20 cellular contexts compared by ENCODE assay signal in genomic region chr4:81429607-81430006, GRCh38. TPM values are rescaled to one million over a fixed set of nuclear protein-coding genes. Genes with fewer than 3 reads are reported as not detected.
DNase-seq lines count a peak whose midpoint lies in the region; ATAC-seq and TF ChIP-seq lines count a peak whose summit lies in the region.
"Had no signal": no experiment of that assay in that cellular context is flagged by ENCODE, and none has a peak within 500 bp of the region (broad histone marks: within the 10 kb centered on the region; RNA-seq: fewer than 3 reads in every experiment).

No MANE protein-coding gene starts in this region.

- TF ChIP-seq CTCF in right atrium auricular region (IDR thresholded peaks at IDR 0.05) (no peak), endothelial cell (IDR thresholded peaks at IDR 0.05; ENCODE audit: unreplicated experiment) (no peak), upper lobe of right lung (IDR thresholded peaks at IDR 0.05) (no peak)

- H3K18ac ChIP-seq in neuronal stem cell (ENCODE audit: low read length) = peak overlapping the region; percentile 87

- ATAC-seq in Right ventricle myocardium inferior (no peak), upper lobe of right lung (peak; percentile 41), GM21447 (IDR thresholded peaks at IDR 0.05; ENCODE audit: unreplicated experiment) (no peak), GM18519 (IDR thresholded peaks at IDR 0.05; ENCODE audit: low FRiP score, unreplicated experiment) (no peak)
- ATAC-seq: HCT116 had no signal

- H4K8ac ChIP-seq in neuronal stem cell (ENCODE audit: low read depth, low read length) = peak overlapping the region; percentile 87

- H3K36me3 ChIP-seq in right atrium auricular region = peaks cover 46% of the 10 kb centered on the region
- H3K36me3 ChIP-seq in neuronal stem cell (replicated peaks in 1 of 2; ENCODE audit: control insufficient read depth in 2 of 2, insufficient read depth in 2 of 2, low read length in 2 of 2) = peaks cover 0 to 2% of the 10 kb centered on the region in 2 donors
- peaks cover 93% of the 10 kb centered on the region for H3K36me3 ChIP-seq in upper lobe of right lung

- no CpG with 5 or more reads among the region's 25 CpGs for WGBS in neuronal stem cell (ENCODE audit: extremely low coverage in 2 of 2, insufficient read length in 2 of 2, insufficient replicate concordance in 1 of 2), 2 donors

- H3K9me3 ChIP-seq in right atrium auricular region = no peaks in the 10 kb centered on the region
- peaks cover 0 to 2% of the 10 kb centered on the region in 2 donors for H3K9me3 ChIP-seq in neuronal stem cell (replicated peaks in 1 of 2; ENCODE audit: control insufficient read depth in 2 of 2, insufficient read depth in 1 of 2, low read depth in 1 of 2, low read length in 2 of 2)
- H3K9me3 ChIP-seq in upper lobe of right lung = no peaks in the 10 kb centered on the region

- no peak overlapping the region for H2BK120ac ChIP-seq in neuronal stem cell (ENCODE audit: low read depth, low read length)

- H3K9me3 Mint-ChIP-seq in endothelial cell (ENCODE audit: unreplicated experiment) = no peaks in the 10 kb centered on the region
- H3K9me3 Mint-ChIP-seq: CD8-positive, alpha-beta memory T cell had no signal

- intact Hi-C loops in Right ventricle myocardium inferior (cut with DNase I) (no loop called here), upper lobe of right lung (cut with DNase I) (no loop called here)

- H3K27me3 Mint-ChIP-seq in endothelial cell (ENCODE audit: unreplicated experiment) = no peaks in the 10 kb centered on the region

- no peak overlapping the region for H4K91ac ChIP-seq in neuronal stem cell (ENCODE audit: low read depth, low read length, poor library complexity)

- peaks cover 6% of the 10 kb centered on the region for H3K4me1 Mint-ChIP-seq in endothelial cell (ENCODE audit: unreplicated experiment)
- H3K4me1 Mint-ChIP-seq: CD8-positive, alpha-beta memory T cell had no signal

- H3K27ac Mint-ChIP-seq in endothelial cell (ENCODE audit: unreplicated experiment) = peak overlapping the region; percentile 36

- peaks cover 28% of the 10 kb centered on the region for H3K36me3 Mint-ChIP-seq in endothelial cell (ENCODE audit: low read depth, unreplicated experiment)

- no peak overlapping the region for H3K9ac ChIP-seq in neuronal stem cell (ENCODE audit: low read depth, low read length, poor library complexity)

- no peak overlapping the region for H3K4me3 ChIP-seq in right atrium auricular region
- no peak overlapping the region for H3K4me3 ChIP-seq in neuronal stem cell (ENCODE audit: low read length in 2 of 2)
- no peak overlapping the region for H3K4me3 ChIP-seq in upper lobe of right lung

- H3K4me1 ChIP-seq in right atrium auricular region (no peaks in the 10 kb centered on the region), neuronal stem cell (ENCODE audit: control insufficient read depth in 2 of 2, insufficient read depth in 1 of 2, low read depth in 1 of 2, low read length in 2 of 2) (peaks cover 0 to 3% of the 10 kb centered on the region in 2 donors), upper lobe of right lung (no peaks in the 10 kb centered on the region)

- H3K4me2 ChIP-seq in neuronal stem cell (ENCODE audit: insufficient read depth, low read length, poor library complexity, severe bottlenecking) = no peak overlapping the region

- H2AK5ac ChIP-seq in neuronal stem cell (ENCODE audit: low read depth, low read length) = peak overlapping the region; percentile 99

- H2BK5ac ChIP-seq in neuronal stem cell (ENCODE audit: low read length) = no peak overlapping the region

- DNase-seq in Right ventricle myocardium inferior (ENCODE audit: missing footprints) = peak; percentile 65
- DNase-seq in right atrium auricular region (ENCODE audit: low spot score) = no peak
- DNase-seq in endothelial cell (ENCODE audit: low spot score) = no peak
- DNase-seq in neuronal stem cell (ENCODE audit: low spot score) = no peak
- no peak for DNase-seq in upper lobe of right lung
- no peak for DNase-seq in NCI-H187 treated with DMSO at 0.1 percent for 48 hours (lab: John Stamatoyannopoulos, UW)
- DNase-seq: 8988T; CD8-positive, alpha-beta memory T cell; Karpas-422; NCI-H1694; NCI-H2081 treated with DMSO at 0.1 percent for 48 hours; NCI-H2171 treated with DMSO at 0.1 percent for 48 hours; NCI-H446; NCI-H526; OCI-M1 had no signal

- no peaks in the 10 kb centered on the region for H3K79me1 ChIP-seq in neuronal stem cell (ENCODE audit: low read depth, low read length)

- H3K23ac ChIP-seq in neuronal stem cell (ENCODE audit: low read depth, low read length, poor library complexity) = peak overlapping the region; percentile 49

- H3K14ac ChIP-seq in neuronal stem cell (ENCODE audit: low read length) = no peak overlapping the region

- H3K27me3 ChIP-seq in right atrium auricular region = no peaks in the 10 kb centered on the region
- no peaks in the 10 kb centered on the region for H3K27me3 ChIP-seq in neuronal stem cell (ENCODE audit: control insufficient read depth in 3 of 3, insufficient read depth in 3 of 3, low read depth in 1 of 3, low read length in 3 of 3)
- H3K27me3 ChIP-seq in upper lobe of right lung = no peaks in the 10 kb centered on the region

- peak overlapping the region; percentile 79 for H3K4me3 Mint-ChIP-seq in endothelial cell (ENCODE audit: unreplicated experiment)
- H3K4me3 Mint-ChIP-seq: CD8-positive, alpha-beta memory T cell had no signal

- H2BK12ac ChIP-seq in neuronal stem cell (ENCODE audit: low read length) = peak overlapping the region; percentile 58

- H2BK15ac ChIP-seq in neuronal stem cell (ENCODE audit: low read length) = peak overlapping the region; percentile 80

- H3K27ac ChIP-seq in right atrium auricular region = no peak overlapping the region
- H3K27ac ChIP-seq in neuronal stem cell (replicated peaks; ENCODE audit: low read length) = no peak overlapping the region
- H3K27ac ChIP-seq in upper lobe of right lung = no peak overlapping the region
- H3K27ac ChIP-seq: C4-2B had no signal

- no peak overlapping the region for H3K4ac ChIP-seq in neuronal stem cell (ENCODE audit: low read length)

- no peak overlapping the region for H2AFZ ChIP-seq in neuronal stem cell (ENCODE audit: low read length)

RNA-seq across cellular contexts. Expression of gene RASGEF1B, which starts 42.1 kb away (rescaled TPM):
- total RNA-seq in Right ventricle myocardium inferior (3.6 TPM), right atrium auricular region (1 to 10 TPM; 6.3 to 8.5 TPM), endothelial cell (ENCODE audit: unreplicated experiment) (10.7 TPM), upper lobe of right lung (45.1 TPM)
- 3.7 TPM for polyA plus RNA-seq in neuronal stem cell (2013, experiment 1 of 2)
- polyA plus RNA-seq in neuronal stem cell (2013, experiment 2 of 2) = 3.7 TPM
- polyA plus RNA-seq: AG04450 had no signal
